In the genomic region with DNA sequence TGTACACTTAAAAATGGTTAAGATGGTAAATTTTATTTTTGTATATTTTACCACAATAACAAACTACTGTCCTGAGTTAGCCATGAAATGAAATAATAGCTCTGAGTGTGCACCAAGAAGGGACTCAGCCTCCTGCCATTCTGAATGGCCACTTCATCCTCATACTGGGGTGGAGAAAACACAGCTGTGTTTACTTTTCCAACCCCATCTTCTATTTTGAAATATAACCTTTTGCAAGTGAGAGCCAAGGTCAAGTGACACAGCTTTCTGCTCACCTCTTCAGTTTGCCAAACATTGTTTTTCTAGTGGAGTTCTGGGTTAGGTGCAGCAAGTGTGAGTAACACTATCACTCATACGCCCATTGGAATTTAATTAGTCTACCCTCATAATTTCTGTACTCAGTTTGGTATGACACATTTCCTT, we compare ENCODE assay signal across 11 cellular contexts.
A peak's percentile ranks its signal among the peaks of the same experiment; 100 is the strongest.
DNase-seq lines count a peak whose midpoint lies in the region; ATAC-seq, FAIRE-seq and TF ChIP-seq lines count a peak whose summit lies in the region.
"Had no signal": no experiment of that assay in that cellular context is flagged by ENCODE, and none has a peak within 500 bp of the region (broad histone marks: within the 10 kb centered on the region; RNA-seq: fewer than 3 reads in every experiment).

No MANE protein-coding gene starts in this region.

- H3K9me3 ChIP-seq in T-helper 17 cell (ENCODE audit: control insufficient read depth, low read length, poor library complexity, severe bottlenecking) = no peaks in the 10 kb centered on the region
- H3K9me3 ChIP-seq: Caco-2 had no signal

- TF ChIP-seq CTCF in fibroblast of pulmonary artery (IDR thresholded peaks at IDR 0.05; ENCODE audit: low read length, missing control alignments) = no peak

- intact Hi-C loops in left ventricle myocardium superior (cut with micrococcal nuclease) (no loop called here), Right ventricle myocardium inferior (cut with DNase I) (no loop called here)

- no peak overlapping the region for H3K4me3 ChIP-seq in fibroblast of pulmonary artery (replicated peaks; ENCODE audit: low read depth, low read length)

- peak; percentile 20 for ATAC-seq in left ventricle myocardium superior
- no peak for ATAC-seq in Right ventricle myocardium inferior
- ATAC-seq in T-helper 17 cell = no peak

- H3K36me3 Mint-ChIP-seq in T-helper 17 cell (ENCODE audit: low read depth) = no peaks in the 10 kb centered on the region

- H3K4me1 Mint-ChIP-seq in T-helper 17 cell = peaks cover 5% of the 10 kb centered on the region

- H3K27ac Mint-ChIP-seq in T-helper 17 cell = no peak overlapping the region

- no peak for DNase-seq in left ventricle myocardium superior
- DNase-seq in Right ventricle myocardium inferior (ENCODE audit: missing footprints) = no peak
- peak; percentile 97 for DNase-seq in NCI-H510A treated with DMSO at 0.1 percent for 48 hours (lab: John Stamatoyannopoulos, UW)
- peak; percentile 40 for DNase-seq in fibroblast of pulmonary artery (ENCODE audit: low read depth)
- peak; percentile 53 for DNase-seq in urothelium cell line (ENCODE audit: low spot score)
- DNase-seq in stimulated activated CD4-positive, alpha-beta T cell treated with anti-CD3 and anti-CD28 coated beads, Interleukin-2, amount 100 ng/mL, for 24 hours = no peak
- no peak for DNase-seq in mucosa of gallbladder (ENCODE audit: low spot score)
- DNase-seq in T-helper 17 cell = no peak
- DNase-seq: activated CD8-positive, alpha-beta memory T cell treated with anti-CD3 and anti-CD28 coated beads, Interleukin-2, amount 50 U/mL, for 4 hours; NCI-H446 treated with DMSO at 0.1 percent for 48 hours had no signal

- H3K27me3 Mint-ChIP-seq in T-helper 17 cell = no peaks in the 10 kb centered on the region

- H3K4me3 Mint-ChIP-seq in T-helper 17 cell = no peak overlapping the region

- FAIRE-seq in urothelium cell line (lab: Jason Lieb, UNC) = peak; percentile 13

Comparison
In these comparisons a context has a peak if more than half of its experiments do, and no peak if none do; other contexts are left out.
1. DNase-seq: peak in NCI-H510A treated with DMSO at 0.1 percent for 48 hours (single experiment), fibroblast of pulmonary artery (single experiment) and urothelium cell line (single experiment); none in left ventricle myocardium superior (single experiment), Right ventricle myocardium inferior (single experiment), stimulated activated CD4-positive, alpha-beta T cell treated with anti-CD3 and anti-CD28 coated beads, Interleukin-2, amount 100 ng/mL, for 24 hours (0 of 2), mucosa of gallbladder (single experiment) and T-helper 17 cell (0 of 3).